In the genomic region with DNA sequence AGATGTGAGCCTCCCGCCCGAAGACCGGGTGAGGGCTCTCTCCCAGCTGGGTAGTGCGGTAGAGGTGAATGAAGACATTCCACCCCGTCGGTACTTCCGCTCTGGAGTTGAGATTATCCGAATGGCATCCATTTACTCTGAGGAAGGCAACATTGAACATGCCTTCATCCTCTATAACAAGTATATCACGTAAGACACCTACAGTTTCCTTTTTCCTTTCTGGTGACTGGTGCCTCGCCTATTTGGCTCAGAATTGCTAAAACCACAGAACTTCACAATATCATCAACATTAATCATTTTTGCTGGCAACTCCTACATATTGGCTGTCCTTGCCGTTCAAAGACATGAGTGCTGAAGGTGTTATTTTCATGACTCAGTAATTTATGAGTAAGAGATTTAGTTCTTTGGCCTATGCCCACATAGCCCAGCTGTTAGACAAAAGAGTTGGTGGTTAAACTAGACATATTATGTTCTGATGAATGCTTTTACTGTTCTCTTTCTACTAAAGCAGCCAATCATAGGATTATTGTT, we compare ENCODE assay signal across 10 cellular contexts. TPM values are rescaled to one million over a fixed set of nuclear protein-coding genes. Genes with fewer than 3 reads are reported as not detected.
DNase-seq lines count a peak whose midpoint lies in the region; ATAC-seq, FAIRE-seq and TF ChIP-seq lines count a peak whose summit lies in the region.
"Had no signal": no experiment of that assay in that cellular context is flagged by ENCODE, and none has a peak within 500 bp of the region (broad histone marks: within the 10 kb centered on the region; RNA-seq: fewer than 3 reads in every experiment).

No MANE protein-coding gene starts in this region.

- peak overlapping the region; percentile 48 for H3K4me3 Mint-ChIP-seq in CD8-positive, alpha-beta T cell
- peak overlapping the region; percentile 24 for H3K4me3 Mint-ChIP-seq in chondrocyte (ENCODE audit: unreplicated experiment)

- H3K4me3 ChIP-seq in CD8-positive, alpha-beta T cell (ENCODE audit: low read depth, low read length): no peak overlapping the region
- no peak overlapping the region for H3K4me3 ChIP-seq in vagina

- peak in 1 of 7 experiments; percentile 24 for DNase-seq in CD8-positive, alpha-beta T cell
- peak; percentile 99 for DNase-seq in RCC 7860 (ENCODE audit: low spot score)
- DNase-seq in chondrocyte (ENCODE audit: low spot score): no peak
- DNase-seq in pons (ENCODE audit: low spot score): peak; percentile 85
- DNase-seq in vagina (ENCODE audit: extremely low spot score in 2 of 2): no peak
- DNase-seq in iPS-NIHi7 (ENCODE audit: extremely low spot score): no peak
- DNase-seq: caudate nucleus, NCI-H446 had no signal

- no peak for TF ChIP-seq POLR2A in vagina (IDR thresholded peaks at IDR 0.05)

- H3K27ac ChIP-seq in CD8-positive, alpha-beta T cell (ENCODE audit: low read depth, low read length): no peak overlapping the region
- H3K27ac ChIP-seq in vagina: no peak overlapping the region

- CTCF ChIA-PET in CD8-positive, alpha-beta T cell (lab: Charles Lee): no interaction called here

- no peaks in the 10 kb centered on the region for H3K27me3 Mint-ChIP-seq in CD8-positive, alpha-beta T cell (ENCODE audit: low read depth)
- no peaks in the 10 kb centered on the region for H3K27me3 Mint-ChIP-seq in chondrocyte (ENCODE audit: low read depth)

- peak overlapping the region; percentile 99 for H3K27ac Mint-ChIP-seq in CD8-positive, alpha-beta T cell
- peak overlapping the region; percentile 75 for H3K27ac Mint-ChIP-seq in chondrocyte (ENCODE audit: unreplicated experiment)

- peak; percentile 37 for ATAC-seq in CD8-positive, alpha-beta T cell
- no peak for ATAC-seq in GM21526 (IDR thresholded peaks at IDR 0.05; ENCODE audit: low FRiP score, unreplicated experiment)
- no peak for ATAC-seq in GM19395 (IDR thresholded peaks at IDR 0.05; ENCODE audit: unreplicated experiment)

- no peaks in the 10 kb centered on the region for H3K27me3 ChIP-seq in CD8-positive, alpha-beta T cell (ENCODE audit: insufficient read depth, low read length)
- no peaks in the 10 kb centered on the region for H3K27me3 ChIP-seq in vagina

- H3K9me3 Mint-ChIP-seq in CD8-positive, alpha-beta T cell: no peaks in the 10 kb centered on the region
- peaks cover 5% of the 10 kb centered on the region for H3K9me3 Mint-ChIP-seq in chondrocyte (ENCODE audit: low read depth)

- H3K4me1 ChIP-seq in CD8-positive, alpha-beta T cell (ENCODE audit: insufficient read depth, low read length): peaks cover 33% of the 10 kb centered on the region
- H3K4me1 ChIP-seq in vagina: peaks cover 48% of the 10 kb centered on the region

- H3K36me3 Mint-ChIP-seq in CD8-positive, alpha-beta T cell: peaks cover 44% of the 10 kb centered on the region
- peaks cover 13% of the 10 kb centered on the region for H3K36me3 Mint-ChIP-seq in chondrocyte (ENCODE audit: low read depth)

- peaks cover 47% of the 10 kb centered on the region for H3K4me1 Mint-ChIP-seq in CD8-positive, alpha-beta T cell (ENCODE audit: low read depth)
- H3K4me1 Mint-ChIP-seq in chondrocyte (ENCODE audit: low read depth): peaks cover 32% of the 10 kb centered on the region

- intact Hi-C loops in CD8-positive, alpha-beta T cell (cut with DNase I, micrococcal nuclease): loop anchor here in 1 of 2 experiments (2.0 kb wide), 1 partner anchor 98 kb away; no protein-coding TSS in a partner anchor
- intact Hi-C loops in vagina (cut with DNase I): no loop called here

- peaks cover 7% of the 10 kb centered on the region for H3K36me3 ChIP-seq in CD8-positive, alpha-beta T cell (ENCODE audit: insufficient read depth, low read length)
- H3K36me3 ChIP-seq in vagina: peaks cover 0 to 24% of the 10 kb centered on the region in 2 donors

- FAIRE-seq in RCC 7860 (lab: Jason Lieb, UNC): peak; percentile 98

- POLR2A ChIA-PET in CD8-positive, alpha-beta T cell (lab: Charles Lee): no interaction called here

- no peaks in the 10 kb centered on the region for H3K9me3 ChIP-seq in CD8-positive, alpha-beta T cell (ENCODE audit: low read length)
- H3K9me3 ChIP-seq in vagina: no peaks in the 10 kb centered on the region

- TF ChIP-seq CTCF in CD8-positive, alpha-beta T cell (IDR thresholded peaks at IDR 0.05): no peak
- no peak for TF ChIP-seq CTCF in chondrocyte (IDR thresholded peaks at IDR 0.05)
- TF ChIP-seq CTCF in vagina (IDR thresholded peaks at IDR 0.05): no peak

RNA-seq across cellular contexts. Expression of gene STAMBP, which starts 2.2 kb away (rescaled TPM):
- 1 to 10 TPM; 8.6 to 9.2 TPM for total RNA-seq in CD8-positive, alpha-beta T cell
- 29.3 to 32.6 TPM (median 32.1 TPM) in 3 replicates for total RNA-seq in chondrocyte
- 30.4 TPM for total RNA-seq in vagina

RNA-seq across cellular contexts. Expression of gene C2orf78, which starts 47.0 kb away (rescaled TPM):
- total RNA-seq in CD8-positive, alpha-beta T cell: not detected
- total RNA-seq in chondrocyte: not detected in 3 replicates
- not detected for total RNA-seq in vagina

RNA-seq across cellular contexts. Expression of gene DUSP11, which starts 51.0 kb away (rescaled TPM):
- 10 to 100 TPM; 66.7 to 67.0 TPM for total RNA-seq in CD8-positive, alpha-beta T cell
- total RNA-seq in chondrocyte (21.5 to 30.2 TPM (median 22.9 TPM) in 3 replicates), vagina (36.3 TPM)

Comparison
In these comparisons a context has a peak if more than half of its experiments do, and no peak if none do; other contexts are left out.
1. DNase-seq: peak in RCC 7860 (single experiment) and pons (single experiment); none in chondrocyte (single experiment), vagina (0 of 2) and iPS-NIHi7 (single experiment).